ENCODE assay signal across 1 cellular context in genomic region chr20:1267161-1267560, GRCh38.
TF ChIP-seq lines count a peak whose summit lies in the region.

No MANE protein-coding gene starts in this region.

TF ChIP-seq in K562, 482 proteins besides CTCF, POLR2A, EP300 and RAD21:
- TF ChIP-seq MXD1 (CRISPR knock-in tag; IDR thresholded peaks at IDR 0.05; ENCODE audit: borderline replicate concordance, poor library complexity, severe bottlenecking) (no peak), ZNF184 (CRISPR knock-in tag; IDR thresholded peaks at IDR 0.05) (no peak), CAMTA2 (CRISPR knock-in tag; conservative IDR thresholded peaks at IDR 0.05) (no peak), ZFP36 (IDR thresholded peaks at IDR 0.05; ENCODE audit: low read depth, low read length, partially characterized antibody) (no peak), RBM25 (IDR thresholded peaks at IDR 0.05; ENCODE audit: low read depth, low read length, severe bottlenecking) (no peak), SLC30A9 (CRISPR knock-in tag; IDR thresholded peaks at IDR 0.05) (no peak), TBP (optimal IDR thresholded peaks at IDR 0.05; ENCODE audit: low read depth, low read length) (no peak), ZNF23 (CRISPR knock-in tag; IDR thresholded peaks at IDR 0.05) (no peak)
- TF ChIP-seq, protein P1, sequence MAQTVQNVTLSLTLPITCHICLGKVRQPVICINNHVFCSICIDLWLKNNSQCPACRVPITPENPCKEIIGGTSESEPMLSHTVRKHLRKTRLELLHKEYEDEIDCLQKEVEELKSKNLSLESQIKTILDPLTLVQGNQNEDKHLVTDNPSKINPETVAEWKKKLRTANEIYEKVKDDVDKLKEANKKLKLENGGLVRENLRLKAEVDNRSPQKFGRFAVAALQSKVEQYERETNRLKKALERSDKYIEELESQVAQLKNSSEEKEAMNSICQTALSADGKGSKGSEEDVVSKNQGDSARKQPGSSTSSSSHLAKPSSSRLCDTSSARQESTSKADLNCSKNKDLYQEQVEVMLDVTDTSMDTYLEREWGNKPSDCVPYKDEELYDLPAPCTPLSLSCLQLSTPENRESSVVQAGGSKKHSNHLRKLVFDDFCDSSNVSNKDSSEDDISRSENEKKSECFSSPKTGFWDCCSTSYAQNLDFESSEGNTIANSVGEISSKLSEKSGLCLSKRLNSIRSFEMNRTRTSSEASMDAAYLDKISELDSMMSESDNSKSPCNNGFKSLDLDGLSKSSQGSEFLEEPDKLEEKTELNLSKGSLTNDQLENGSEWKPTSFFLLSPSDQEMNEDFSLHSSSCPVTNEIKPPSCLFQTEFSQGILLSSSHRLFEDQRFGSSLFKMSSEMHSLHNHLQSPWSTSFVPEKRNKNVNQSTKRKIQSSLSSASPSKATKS (CRISPR knock-in tag; IDR thresholded peaks at IDR 0.05): no peak
- TF ChIP-seq, protein P2, sequence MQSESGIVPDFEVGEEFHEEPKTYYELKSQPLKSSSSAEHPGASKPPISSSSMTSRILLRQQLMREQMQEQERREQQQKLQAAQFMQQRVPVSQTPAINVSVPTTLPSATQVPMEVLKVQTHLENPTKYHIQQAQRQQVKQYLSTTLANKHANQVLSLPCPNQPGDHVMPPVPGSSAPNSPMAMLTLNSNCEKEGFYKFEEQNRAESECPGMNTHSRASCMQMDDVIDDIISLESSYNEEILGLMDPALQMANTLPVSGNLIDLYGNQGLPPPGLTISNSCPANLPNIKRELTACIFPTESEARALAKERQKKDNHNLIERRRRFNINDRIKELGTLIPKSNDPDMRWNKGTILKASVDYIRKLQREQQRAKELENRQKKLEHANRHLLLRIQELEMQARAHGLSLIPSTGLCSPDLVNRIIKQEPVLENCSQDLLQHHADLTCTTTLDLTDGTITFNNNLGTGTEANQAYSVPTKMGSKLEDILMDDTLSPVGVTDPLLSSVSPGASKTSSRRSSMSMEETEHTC (IDR thresholded peaks at IDR 0.05): no peak
TF ChIP-seq in K562: peak in this region for 0.
